In genomic region chr16:689175-689897, GRCh38 we compare ENCODE assay signal across 1 cellular context.
TF ChIP-seq lines count a peak whose summit lies in the region.

No MANE protein-coding gene starts in this region.

TF ChIP-seq in HEK293, 187 proteins besides CTCF, POLR2A, EP300 and RAD21 (continued from another document):
- TF ChIP-seq ELK4 (IDR thresholded peaks at IDR 0.05; ENCODE audit: borderline replicate concordance, low read depth, low read length) = no peak
- no peak for TF ChIP-seq EGR2 (tag by site-specific recombination; IDR thresholded peaks at IDR 0.05; ENCODE audit: low read depth)
- TF ChIP-seq ZNF155 (tag by site-specific recombination; IDR thresholded peaks at IDR 0.05) = no peak
- TF ChIP-seq ZNF394 (tag by site-specific recombination; IDR thresholded peaks at IDR 0.05; ENCODE audit: borderline replicate concordance) = no peak
